In genomic region chr5:140242099-140242498, GRCh38 we compare ENCODE assay signal across 9 cellular contexts.
DNase-seq lines count a peak whose midpoint lies in the region; TF ChIP-seq lines count a peak whose summit lies in the region.
"Had no signal": no experiment of that assay in that cellular context is flagged by ENCODE, and none has a peak within 500 bp of the region (broad histone marks: within the 10 kb centered on the region; RNA-seq: fewer than 3 reads in every experiment).

No MANE protein-coding gene starts in this region.

- no peak overlapping the region for H3K4me3 ChIP-seq in HUES48 (ENCODE audit: low read depth, low read length)
- no peak overlapping the region for H3K4me3 ChIP-seq in hepatocyte
- H3K4me3 ChIP-seq in subcutaneous abdominal adipose tissue (ENCODE audit: low read depth in 1 of 5, low read length in 5 of 5): no peak overlapping the region
- no peak overlapping the region for H3K4me3 ChIP-seq in uterus

- H3K36me3 Mint-ChIP-seq in brain: no peaks in the 10 kb centered on the region

- peaks cover 14% of the 10 kb centered on the region for H3K36me3 ChIP-seq in HUES48 (ENCODE audit: control insufficient read depth, insufficient read depth, low read length)
- no peaks in the 10 kb centered on the region for H3K36me3 ChIP-seq in hepatocyte (replicated peaks; ENCODE audit: insufficient read depth, low read depth)
- H3K36me3 ChIP-seq in subcutaneous abdominal adipose tissue (ENCODE audit: control insufficient read depth in 5 of 5, insufficient read depth in 5 of 5, low read length in 5 of 5): peaks cover 0 to 19% (median 14%) of the 10 kb centered on the region in 5 donors
- H3K36me3 ChIP-seq in uterus: no peaks in the 10 kb centered on the region

- H3K27me3 ChIP-seq in HUES48 (ENCODE audit: control insufficient read depth, insufficient read depth, low read length) (no peaks in the 10 kb centered on the region), hepatocyte (no peaks in the 10 kb centered on the region), subcutaneous abdominal adipose tissue (ENCODE audit: control insufficient read depth in 5 of 5, insufficient read depth in 4 of 5, low read length in 5 of 5) (no peaks in the 10 kb centered on the region), uterus (no peaks in the 10 kb centered on the region)

- H3K4me1 ChIP-seq in HUES48 (ENCODE audit: control insufficient read depth, insufficient read depth, low read length) (peaks cover 27% of the 10 kb centered on the region), hepatocyte (ENCODE audit: insufficient read depth) (peaks cover 27% of the 10 kb centered on the region), subcutaneous abdominal adipose tissue (ENCODE audit: control insufficient read depth in 5 of 5, insufficient read depth in 5 of 5, low read length in 5 of 5) (peaks cover 7 to 61% (median 58%) of the 10 kb centered on the region in 5 donors), uterus (peaks cover 6 to 16% of the 10 kb centered on the region in 2 donors)

- no peak overlapping the region for H3K4me2 ChIP-seq in hepatocyte

- TF ChIP-seq CTCF in brain (conservative IDR thresholded peaks at IDR 0.05): peak in 1 of 2 experiments; percentile 4
- TF ChIP-seq CTCF in hepatocyte (IDR thresholded peaks at IDR 0.05; ENCODE audit: poor library complexity): no peak
- TF ChIP-seq CTCF in uterus (IDR thresholded peaks at IDR 0.05): no peak

- no peak for DNase-seq in hepatocyte (ENCODE audit: low spot score)
- DNase-seq in stimulated activated CD4-positive, alpha-beta T cell treated with anti-CD3 and anti-CD28 coated beads, Interleukin-1b, Interleukin-23, amount 100 ng/mL, for 48 hours: no peak
- no peak for DNase-seq in mucosa of gallbladder (ENCODE audit: low spot score)
- no peak for DNase-seq in NCI-H2171 treated with DMSO at 0.1 percent for 48 hours (lab: John Stamatoyannopoulos, UW)
- DNase-seq in uterus: no peak
- DNase-seq: stimulated activated CD4-positive, alpha-beta T cell treated with anti-CD3 and anti-CD28 coated beads, Interleukin-2, amount 100 ng/mL, for 48 hours had no signal

- 86% methylated on average over 5 of the region's 5 CpGs for WGBS in hepatocyte (ENCODE audit: low lambda C conversion rate, missing lambda C conversion rate)

- H3K27me3 Mint-ChIP-seq in brain: peaks cover 3% of the 10 kb centered on the region

- H3K4me1 Mint-ChIP-seq in brain: peaks cover 57% of the 10 kb centered on the region

- no peaks in the 10 kb centered on the region for H3K9me3 Mint-ChIP-seq in brain

- intact Hi-C loops in uterus (cut with DNase I; ENCODE audit: low total_unique reads): loop anchor here (5.0 kb wide), 1 partner anchor 105 kb away; the partner anchor contains the start of gene HBEGF

- peaks cover 3% of the 10 kb centered on the region for H4K20me1 ChIP-seq in hepatocyte (ENCODE audit: insufficient read depth, poor library complexity, severe bottlenecking)

- H3K79me2 ChIP-seq in hepatocyte: peaks cover 7% of the 10 kb centered on the region

- H3K27ac Mint-ChIP-seq in brain: peak overlapping the region; percentile 76 to 90 (median 88)

- H3K9ac ChIP-seq in HUES48 (ENCODE audit: low read depth, low read length): no peak overlapping the region
- H3K9ac ChIP-seq in subcutaneous abdominal adipose tissue (ENCODE audit: low read length in 5 of 5): peak overlapping the region in 3 of 5 donors; percentile 30 to 59 (median 50)

- H2AFZ ChIP-seq in hepatocyte: no peak overlapping the region

- TF ChIP-seq POLR2A in uterus (IDR thresholded peaks at IDR 0.05): no peak

- no peak overlapping the region for H3K4me3 Mint-ChIP-seq in brain

- no peaks in the 10 kb centered on the region for H3K9me2 ChIP-seq in hepatocyte (replicated peaks; ENCODE audit: insufficient read depth)

- H3K27ac ChIP-seq in HUES48 (ENCODE audit: low read depth, low read length) (peak overlapping the region; percentile 43), hepatocyte (peak overlapping the region; percentile 91), subcutaneous abdominal adipose tissue (ENCODE audit: low read depth, low read length) (peak overlapping the region; percentile 84), uterus (peak overlapping the region in 1 of 2 donors; percentile 51)

- H3K9me3 ChIP-seq in HUES48 (ENCODE audit: control insufficient read depth, insufficient read depth, low read length): no peaks in the 10 kb centered on the region
- no peaks in the 10 kb centered on the region for H3K9me3 ChIP-seq in hepatocyte (ENCODE audit: low read depth)
- no peaks in the 10 kb centered on the region for H3K9me3 ChIP-seq in subcutaneous abdominal adipose tissue (ENCODE audit: control insufficient read depth in 5 of 5, low read length in 5 of 5)
- H3K9me3 ChIP-seq in uterus: no peaks in the 10 kb centered on the region
